ENCODE assay signal across 8 cellular contexts in the genomic region with DNA sequence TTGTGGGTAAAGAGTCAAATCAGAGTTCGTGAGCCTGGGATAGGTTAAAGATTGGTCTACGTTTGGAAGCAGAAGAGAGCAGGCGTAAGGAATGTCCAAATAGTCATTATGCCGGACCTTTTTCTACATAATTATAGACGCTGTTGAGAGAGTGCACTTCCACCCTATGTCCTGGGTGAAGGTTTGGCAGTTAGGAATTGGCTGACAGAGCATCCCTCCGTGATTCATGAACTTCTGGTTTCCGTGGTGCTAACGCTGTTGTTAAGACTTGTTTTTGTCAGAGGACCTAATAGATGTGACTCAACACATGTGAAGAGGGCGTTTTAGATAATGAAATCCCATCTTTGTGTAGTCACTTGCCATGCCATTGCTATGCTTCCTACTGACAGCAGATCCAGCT. TPM values are rescaled to one million over a fixed set of nuclear protein-coding genes. Genes with fewer than 3 reads are reported as not detected.
DNase-seq lines count a peak whose midpoint lies in the region; ATAC-seq, FAIRE-seq and TF ChIP-seq lines count a peak whose summit lies in the region.

No MANE protein-coding gene starts in this region.

- H3K4me1 Mint-ChIP-seq in CD8-positive, alpha-beta T cell (ENCODE audit: low read depth), result peaks cover 67% of the 10 kb centered on the region
- H3K4me1 Mint-ChIP-seq in activated naive CD8-positive, alpha-beta T cell treated with anti-CD3 and anti-CD28 coated beads, Interleukin-2, amount 10 ng/mL, durations not matched to agents 7 days and 5 days, result peaks cover 41% of the 10 kb centered on the region
- H3K4me1 Mint-ChIP-seq in stimulated activated naive B cell treated with anti-CD40 and anti-IgM and Interleukin-4, amounts not matched to agents 10 μg/mL and 1 μg/mL and 100 μg/mL, for 72 hours, result peaks cover 28 to 56% of the 10 kb centered on the region in 2 donors

- intact Hi-C loops in CD8-positive, alpha-beta T cell (cut with DNase I, micrococcal nuclease), result loop anchor here (2.0 to 10.0 kb wide), 8 partner anchors 50 to 1304 kb away; a partner anchor contains a TSS

- H3K27me3 ChIP-seq in CD8-positive, alpha-beta T cell (ENCODE audit: insufficient read depth, low read length), result no peaks in the 10 kb centered on the region
- no peaks in the 10 kb centered on the region for H3K27me3 ChIP-seq in keratinocyte (ENCODE audit: control insufficient read depth, extremely low read depth, insufficient read depth, low read length)

- H3K4me3 ChIP-seq in CD8-positive, alpha-beta T cell (ENCODE audit: low read depth, low read length), result peak overlapping the region; percentile 87
- H3K4me3 ChIP-seq in keratinocyte (ENCODE audit: control insufficient read depth in 2 of 3, extremely low read depth in 1 of 3, insufficient read depth in 2 of 3, low read depth in 1 of 3, low read length in 3 of 3), result peak overlapping the region; percentile 83 to 97 (median 84)

- peak; percentile 48 for ATAC-seq in CD8-positive, alpha-beta T cell
- ATAC-seq in activated naive CD8-positive, alpha-beta T cell treated with anti-CD3 and anti-CD28 coated beads, Interleukin-2, amount 10 ng/mL, durations not matched to agents 7 days and 5 days (ENCODE audit: low read depth), result no peak
- peak in 1 of 2 donors; percentile 20 for ATAC-seq in stimulated activated naive B cell treated with anti-CD40 and anti-IgM and Interleukin-4, amounts not matched to agents 10 μg/mL and 1 μg/mL and 100 μg/mL, for 72 hours (replicated peaks)
- no peak for ATAC-seq in GM18870 (IDR thresholded peaks at IDR 0.05; ENCODE audit: unreplicated experiment)

- H3K9ac ChIP-seq in keratinocyte (ENCODE audit: control insufficient read depth, extremely low read depth, insufficient read depth, low read length), result peak overlapping the region; percentile 91

- H2AFZ ChIP-seq in keratinocyte (ENCODE audit: control insufficient read depth, low read length), result no peak overlapping the region

- dilution Hi-C loops in keratinocyte (cut with MboI; ENCODE audit: extremely low pct_ligation_motif_present, low sequenced_read_pairs), result no loop called here

- H3K27ac Mint-ChIP-seq in CD8-positive, alpha-beta T cell, result peak overlapping the region; percentile 98
- H3K27ac Mint-ChIP-seq in activated naive CD8-positive, alpha-beta T cell treated with anti-CD3 and anti-CD28 coated beads, Interleukin-2, amount 10 ng/mL, durations not matched to agents 7 days and 5 days, result peak overlapping the region; percentile 96
- H3K27ac Mint-ChIP-seq in stimulated activated naive B cell treated with anti-CD40 and anti-IgM and Interleukin-4, amounts not matched to agents 10 μg/mL and 1 μg/mL and 100 μg/mL, for 72 hours, result peak overlapping the region; percentile 99

- CTCF ChIA-PET in CD8-positive, alpha-beta T cell (lab: Charles Lee), result interaction anchor here (1.7 kb wide), 1 partner anchor 161 kb away, joined by 5 read pairs; no protein-coding TSS in a partner anchor

- H3K9me1 ChIP-seq in keratinocyte (ENCODE audit: control insufficient read depth, extremely low read depth, insufficient read depth, low read length), result peaks cover 6% of the 10 kb centered on the region

- no peaks in the 10 kb centered on the region for H3K9me3 Mint-ChIP-seq in CD8-positive, alpha-beta T cell
- H3K9me3 Mint-ChIP-seq in activated naive CD8-positive, alpha-beta T cell treated with anti-CD3 and anti-CD28 coated beads, Interleukin-2, amount 10 ng/mL, durations not matched to agents 7 days and 5 days, result no peaks in the 10 kb centered on the region
- no peaks in the 10 kb centered on the region for H3K9me3 Mint-ChIP-seq in stimulated activated naive B cell treated with anti-CD40 and anti-IgM and Interleukin-4, amounts not matched to agents 10 μg/mL and 1 μg/mL and 100 μg/mL, for 72 hours

- no peak for TF ChIP-seq CTCF in CD8-positive, alpha-beta T cell (IDR thresholded peaks at IDR 0.05)
- TF ChIP-seq CTCF in keratinocyte (optimal IDR thresholded peaks at IDR 0.05 in 1 of 3, IDR thresholded peaks at IDR 0.05 in 1 of 3, conservative IDR thresholded peaks at IDR 0.05 in 1 of 3; ENCODE audit: extremely low read depth in 1 of 3, insufficient read depth in 2 of 3, low read length in 3 of 3), result no peak

- H3K4me1 ChIP-seq in CD8-positive, alpha-beta T cell (ENCODE audit: insufficient read depth, low read length), result peaks cover 43% of the 10 kb centered on the region
- H3K4me1 ChIP-seq in keratinocyte (ENCODE audit: control insufficient read depth, extremely low read depth, insufficient read depth, low read length), result peaks cover 10% of the 10 kb centered on the region

- peaks cover 10% of the 10 kb centered on the region for H3K36me3 ChIP-seq in CD8-positive, alpha-beta T cell (ENCODE audit: insufficient read depth, low read length)
- H3K36me3 ChIP-seq in keratinocyte (ENCODE audit: control insufficient read depth in 2 of 2, extremely low read depth in 1 of 2, insufficient read depth in 2 of 2, low read length in 2 of 2), result peaks cover 8 to 25% of the 10 kb centered on the region in 2 experiments

- peaks cover 8% of the 10 kb centered on the region for H4K20me1 ChIP-seq in keratinocyte (ENCODE audit: control insufficient read depth, extremely low read depth, insufficient read depth, low read length)

- H3K9me3 ChIP-seq in CD8-positive, alpha-beta T cell (ENCODE audit: low read length), result no peaks in the 10 kb centered on the region
- no peaks in the 10 kb centered on the region for H3K9me3 ChIP-seq in keratinocyte (ENCODE audit: control insufficient read depth, low read depth, low read length)

- peak; percentile 81 for FAIRE-seq in keratinocyte (lab: Jason Lieb, UNC)

- peak overlapping the region; percentile 93 for H3K4me2 ChIP-seq in keratinocyte (ENCODE audit: control insufficient read depth, extremely low read depth, insufficient read depth, low read depth, low read length)

- peak overlapping the region; percentile 99 for H3K4me3 Mint-ChIP-seq in CD8-positive, alpha-beta T cell
- H3K4me3 Mint-ChIP-seq in activated naive CD8-positive, alpha-beta T cell treated with anti-CD3 and anti-CD28 coated beads, Interleukin-2, amount 10 ng/mL, durations not matched to agents 7 days and 5 days, result peak overlapping the region; percentile 99
- H3K4me3 Mint-ChIP-seq in stimulated activated naive B cell treated with anti-CD40 and anti-IgM and Interleukin-4, amounts not matched to agents 10 μg/mL and 1 μg/mL and 100 μg/mL, for 72 hours, result peak overlapping the region; percentile 96

- H3K27me3 Mint-ChIP-seq in CD8-positive, alpha-beta T cell (ENCODE audit: low read depth), result no peaks in the 10 kb centered on the region
- H3K27me3 Mint-ChIP-seq in activated naive CD8-positive, alpha-beta T cell treated with anti-CD3 and anti-CD28 coated beads, Interleukin-2, amount 10 ng/mL, durations not matched to agents 7 days and 5 days, result no peaks in the 10 kb centered on the region
- H3K27me3 Mint-ChIP-seq in stimulated activated naive B cell treated with anti-CD40 and anti-IgM and Interleukin-4, amounts not matched to agents 10 μg/mL and 1 μg/mL and 100 μg/mL, for 72 hours, result no peaks in the 10 kb centered on the region

- H3K79me2 ChIP-seq in keratinocyte (ENCODE audit: control insufficient read depth, insufficient read depth, low read length), result peaks cover 57% of the 10 kb centered on the region

- no peak overlapping the region for H3K27ac ChIP-seq in CD8-positive, alpha-beta T cell (ENCODE audit: low read depth, low read length)
- H3K27ac ChIP-seq in keratinocyte (ENCODE audit: control insufficient read depth, insufficient read depth, low read length), result peak overlapping the region; percentile 79

- peaks cover 59% of the 10 kb centered on the region for H3K36me3 Mint-ChIP-seq in CD8-positive, alpha-beta T cell
- H3K36me3 Mint-ChIP-seq in activated naive CD8-positive, alpha-beta T cell treated with anti-CD3 and anti-CD28 coated beads, Interleukin-2, amount 10 ng/mL, durations not matched to agents 7 days and 5 days, result peaks cover 22% of the 10 kb centered on the region
- peaks cover 18 to 36% of the 10 kb centered on the region in 2 donors for H3K36me3 Mint-ChIP-seq in stimulated activated naive B cell treated with anti-CD40 and anti-IgM and Interleukin-4, amounts not matched to agents 10 μg/mL and 1 μg/mL and 100 μg/mL, for 72 hours

- POLR2A ChIA-PET in CD8-positive, alpha-beta T cell (lab: Charles Lee), result no interaction called here
- POLR2A ChIA-PET in activated naive CD8-positive, alpha-beta T cell treated with anti-CD3 and anti-CD28 coated beads, Interleukin-2, amount 10 ng/mL, durations not matched to agents 7 days and 5 days (lab: Charles Lee), result no interaction called here

- peak in 2 of 7 experiments; percentile 22 to 29 for DNase-seq in CD8-positive, alpha-beta T cell
- DNase-seq in LoVo (ENCODE audit: low spot score) (peak; percentile 7), keratinocyte (ENCODE audit: low read depth, low spot score) (no peak), OCI-M2 (lab: John Stamatoyannopoulos, UW; ENCODE audit: unreplicated experiment) (no peak), NCI-H345 treated with DMSO at 0.1 percent for 48 hours (lab: John Stamatoyannopoulos, UW; ENCODE audit: unreplicated experiment) (no peak)
- no peak for DNase-seq in activated naive CD8-positive, alpha-beta T cell treated with anti-CD3 and anti-CD28 coated beads, Interleukin-2, amount 10 ng/mL, durations not matched to agents 7 days and 5 days
- no peak for DNase-seq in stimulated activated naive B cell treated with anti-CD40 and anti-IgM and Interleukin-4, amounts not matched to agents 10 μg/mL and 1 μg/mL and 100 μg/mL, for 72 hours

RNA-seq across cellular contexts. Expression of a gene that starts 1.1 kb away (rescaled TPM):
- total RNA-seq in CD8-positive, alpha-beta T cell, result 10 to 100 TPM; 33.7 to 36.0 TPM
- 10 to 100 TPM; 27.9 to 31.0 TPM for total RNA-seq in activated naive CD8-positive, alpha-beta T cell treated with anti-CD3 and anti-CD28 coated beads, Interleukin-2, amount 10 ng/mL, durations not matched to agents 7 days and 5 days
- 13.5 to 13.7 TPM (median 13.6 TPM) in 3 replicates for polyA plus RNA-seq in keratinocyte
- polyA plus RNA-seq in keratinocyte (2011; ENCODE audit: low read depth), result 17.2 TPM
- polyA plus RNA-seq in keratinocyte (2011; cell fraction: cytosol; rRNA removed), result 9.2 and 12.9 TPM in 2 replicates
- polyA plus RNA-seq in keratinocyte (2011; cell fraction: nucleus; rRNA removed), result 11.2 and 12.8 TPM in 2 replicates
- 11.7 and 22.1 TPM in 2 replicates for polyA plus RNA-seq in keratinocyte (2012; ENCODE audit: low replicate concordance)
- 18.5 to 23.5 TPM (median 20.5 TPM) in 3 replicates for polyA minus RNA-seq in keratinocyte
- 25.5 TPM for polyA minus RNA-seq in keratinocyte (2011; cell fraction: cytosol; rRNA and poly(A)+ RNA removed)
- polyA minus RNA-seq in keratinocyte (2011; cell fraction: nucleus; rRNA and poly(A)+ RNA removed), result 15.8 and 17.5 TPM in 2 replicates

RNA-seq across cellular contexts. Expression of a gene that starts 1.2 kb away (rescaled TPM):
- 1 to 10 TPM; 4.1 to 4.9 TPM for total RNA-seq in CD8-positive, alpha-beta T cell
- 10 to 100 TPM; 18.6 to 19.3 TPM for total RNA-seq in activated naive CD8-positive, alpha-beta T cell treated with anti-CD3 and anti-CD28 coated beads, Interleukin-2, amount 10 ng/mL, durations not matched to agents 7 days and 5 days
- 12.6 to 17.2 TPM (median 16.3 TPM) in 3 replicates for polyA plus RNA-seq in keratinocyte
- 18.8 TPM for polyA plus RNA-seq in keratinocyte (2011; ENCODE audit: low read depth)
- polyA plus RNA-seq in keratinocyte (2011; cell fraction: cytosol; rRNA removed), result 18.3 and 22.6 TPM in 2 replicates
- polyA plus RNA-seq in keratinocyte (2011; cell fraction: nucleus; rRNA removed), result 13.8 and 15.8 TPM in 2 replicates
- polyA plus RNA-seq in keratinocyte (2012; ENCODE audit: low replicate concordance), result 12.2 and 17.3 TPM in 2 replicates
- polyA minus RNA-seq in keratinocyte, result 3.0 to 24.9 TPM (median 13.5 TPM) in 3 replicates
- polyA minus RNA-seq in keratinocyte (2011; cell fraction: cytosol; rRNA and poly(A)+ RNA removed), result 8.1 TPM
- polyA minus RNA-seq in keratinocyte (2011; cell fraction: nucleus; rRNA and poly(A)+ RNA removed), result 5.1 and 11.9 TPM in 2 replicates
